26 cellular contexts compared by ENCODE assay signal in the genomic region with DNA sequence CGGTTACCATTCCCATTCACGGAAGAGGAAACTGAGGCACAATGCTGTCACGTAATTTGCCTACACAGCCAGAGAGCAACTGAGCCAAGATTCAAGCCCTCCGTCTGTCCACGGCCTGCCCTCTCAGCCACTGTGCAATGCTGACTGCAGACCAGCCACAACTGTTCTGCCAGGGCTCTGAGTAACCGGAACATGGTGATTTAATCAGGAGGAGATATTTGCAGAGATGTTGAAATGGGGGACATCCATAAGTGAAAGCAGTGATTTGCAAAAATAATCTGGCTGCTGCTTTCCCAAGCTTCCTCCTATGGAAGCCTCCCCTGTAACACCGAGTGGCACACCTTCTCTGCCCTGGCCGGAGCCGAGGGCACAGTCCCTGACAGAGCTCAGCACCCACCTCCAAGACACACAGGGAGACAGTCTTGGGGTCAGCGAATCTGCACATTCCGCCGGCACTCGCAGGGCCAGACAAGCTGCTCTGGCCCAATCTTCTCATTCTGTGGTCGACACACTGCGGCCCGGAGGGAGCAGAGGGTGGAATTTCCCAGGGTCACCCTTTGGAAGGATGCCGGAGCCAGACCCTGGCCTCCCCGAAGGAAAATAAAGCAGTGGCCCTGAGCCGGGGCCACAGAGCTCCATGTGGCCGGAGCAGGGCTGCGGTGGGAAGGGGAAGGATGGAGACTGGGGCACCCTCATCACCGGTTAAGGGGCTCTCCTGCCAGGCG.
DNase-seq lines count a peak whose midpoint lies in the region; ATAC-seq, FAIRE-seq and TF ChIP-seq lines count a peak whose summit lies in the region.
"Had no signal": no experiment of that assay in that cellular context is flagged by ENCODE, and none has a peak within 500 bp of the region (broad histone marks: within the 10 kb centered on the region; RNA-seq: fewer than 3 reads in every experiment).

No MANE protein-coding gene starts in this region.

- WGBS in liver = 81% methylated on average over 23 of the region's 23 CpGs
- 56% methylated on average over 16 of the region's 23 CpGs for WGBS in HepG2 (ENCODE audit: low lambda C conversion rate)

- H3K27ac ChIP-seq in liver (ENCODE audit: low read depth in 1 of 2, low read length in 2 of 2) = no peak overlapping the region
- H3K27ac ChIP-seq in HepG2 (ENCODE audit: extremely low read length, insufficient read depth, low read length) = no peak overlapping the region
- peak overlapping the region; percentile 5 for H3K27ac ChIP-seq in osteoblast (ENCODE audit: low read depth, low read length)
- H3K27ac ChIP-seq: A549, BLaER1, dorsolateral prefrontal cortex, heart left ventricle had no signal

- H3K4me3 Mint-ChIP-seq in stimulated activated naive CD8-positive, alpha-beta T cell treated with anti-CD3 and anti-CD28 coated beads, Interleukin-15, amount 100 ng/mL, for 72 hours = no peak overlapping the region
- H3K4me3 Mint-ChIP-seq: activated CD8-positive, alpha-beta T cell treated with anti-CD3 and anti-CD28 coated beads for 36 hours; activated naive CD8-positive, alpha-beta T cell treated with anti-CD3 and anti-CD28 coated beads for 36 hours had no signal

- H3K27me3 Mint-ChIP-seq in stimulated activated naive CD8-positive, alpha-beta T cell treated with anti-CD3 and anti-CD28 coated beads, Interleukin-15, amount 100 ng/mL, for 72 hours = peaks cover 76% of the 10 kb centered on the region

- TF ChIP-seq RAD21 in liver (IDR thresholded peaks at IDR 0.05) = no peak
- TF ChIP-seq RAD21 in HepG2 (CRISPR knock-in tag; IDR thresholded peaks at IDR 0.05) = no peak

- H3K36me3 ChIP-seq in liver (ENCODE audit: control insufficient read depth in 4 of 4, insufficient read depth in 3 of 4, low read depth in 1 of 4, low read length in 3 of 4) (no peaks in the 10 kb centered on the region), HepG2 (replicated peaks in 1 of 2; ENCODE audit: control insufficient read depth in 1 of 2, insufficient read depth in 2 of 2, low read length in 2 of 2) (no peaks in the 10 kb centered on the region), osteoblast (ENCODE audit: insufficient read depth, low read length) (no peaks in the 10 kb centered on the region)
- H3K36me3 ChIP-seq: BLaER1, heart left ventricle had no signal

- H3K79me2 ChIP-seq in HepG2 (ENCODE audit: insufficient read depth, low read length) (no peaks in the 10 kb centered on the region), osteoblast (ENCODE audit: insufficient read depth, low read length) (no peaks in the 10 kb centered on the region)

- POLR2A ChIA-PET in HepG2 (lab: Yijun Ruan, JAX) = no interaction called here

- H3K4me2 ChIP-seq in HepG2 (ENCODE audit: low read depth, low read length) (no peak overlapping the region), osteoblast (ENCODE audit: insufficient read depth, low read length) (peak overlapping the region; percentile 72)
- H3K4me2 ChIP-seq: A549, BLaER1 had no signal

- H3K27ac Mint-ChIP-seq in stimulated activated naive CD8-positive, alpha-beta T cell treated with anti-CD3 and anti-CD28 coated beads, Interleukin-15, amount 100 ng/mL, for 72 hours = no peak overlapping the region
- H3K27ac Mint-ChIP-seq: activated CD8-positive, alpha-beta T cell treated with anti-CD3 and anti-CD28 coated beads for 36 hours; activated naive CD8-positive, alpha-beta T cell treated with anti-CD3 and anti-CD28 coated beads for 36 hours; activated T-helper 2 cell treated with anti-CD3 and anti-CD28 coated beads, Interferon-gamma antibody, Interleukin-2, Interleukin-4, amounts not matched to agents 10 μg/mL and 5 μg/mL and 100 μg/mL, durations not matched to agents 14 hours and 24 hours and 36 hours had no signal

- H2AFZ ChIP-seq in HepG2 (ENCODE audit: low read length) (no peak overlapping the region), osteoblast (ENCODE audit: low read length) (peak overlapping the region; percentile 85)

- H4K20me1 ChIP-seq in HepG2 (ENCODE audit: insufficient read depth, low read length) (no peaks in the 10 kb centered on the region), osteoblast (ENCODE audit: insufficient read depth, low read length) (no peaks in the 10 kb centered on the region)
- H4K20me1 ChIP-seq: BLaER1 had no signal

- CTCF ChIA-PET in HepG2 (lab: Yijun Ruan, JAX; ENCODE audit: low intra/inter-chr PET ratio, low total read pairs) = no interaction called here

- no peak for TF ChIP-seq CTCF in liver (IDR thresholded peaks at IDR 0.05; ENCODE audit: low read depth, low read length, missing input control)
- no peak for TF ChIP-seq CTCF in HepG2 (CRISPR knock-in tag; IDR thresholded peaks at IDR 0.05)
- TF ChIP-seq CTCF in osteoblast (IDR thresholded peaks at IDR 0.05; ENCODE audit: extremely low read depth, low read depth, low read length) = no peak

- no peaks in the 10 kb centered on the region for H3K9me3 Mint-ChIP-seq in stimulated activated naive CD8-positive, alpha-beta T cell treated with anti-CD3 and anti-CD28 coated beads, Interleukin-15, amount 100 ng/mL, for 72 hours
- H3K9me3 Mint-ChIP-seq: activated CD8-positive, alpha-beta T cell treated with anti-CD3 and anti-CD28 coated beads for 36 hours; activated naive CD8-positive, alpha-beta T cell treated with anti-CD3 and anti-CD28 coated beads for 36 hours; activated T-helper 2 cell treated with anti-CD3 and anti-CD28 coated beads, Interferon-gamma antibody, Interleukin-2, Interleukin-4, amounts not matched to agents 10 μg/mL and 5 μg/mL and 100 μg/mL, durations not matched to agents 14 hours and 24 hours and 36 hours had no signal

- no peak for ATAC-seq in HepG2
- no peak for ATAC-seq in stimulated activated naive CD8-positive, alpha-beta T cell treated with anti-CD3 and anti-CD28 coated beads, Interleukin-15, amount 100 ng/mL, for 72 hours
- ATAC-seq: A549; activated CD8-positive, alpha-beta T cell treated with anti-CD3 and anti-CD28 coated beads for 36 hours had no signal

- no peak for DNase-seq in HepG2 (ENCODE audit: low spot score)
- peak; percentile 75 for DNase-seq in fibroblast of gingiva (ENCODE audit: low read depth)
- DNase-seq in osteoblast (ENCODE audit: insufficient read length, low spot score, missing footprints) = peak; percentile 87
- DNase-seq in DMS79 treated with DMSO at 0.1 percent for 48 hours (lab: John Stamatoyannopoulos, UW) = no peak
- DNase-seq in stimulated activated naive CD8-positive, alpha-beta T cell treated with anti-CD3 and anti-CD28 coated beads, Interleukin-15, amount 100 ng/mL, for 72 hours = no peak
- DNase-seq in GDM1 (lab: John Stamatoyannopoulos, UW) = no peak
- DNase-seq in NCI-H82 treated with DMSO at 0.1 percent for 48 hours (lab: John Stamatoyannopoulos, UW; ENCODE audit: unreplicated experiment) = no peak
- DNase-seq: activated CD4-positive, CD25-positive, alpha-beta regulatory T cell treated with anti-CD3 and anti-CD28 coated beads, Interleukin-2, amount 50 U/mL, for 72 hours; activated CD8-positive, alpha-beta T cell treated with anti-CD3 and anti-CD28 coated beads for 36 hours; activated naive CD8-positive, alpha-beta T cell treated with anti-CD3 and anti-CD28 coated beads for 36 hours; cerebellar nuclear complex; dorsolateral prefrontal cortex; GF-D8; heart left ventricle; kidney glomerular epithelial cell; NCI-H1694; OCI-M1; right cardiac atrium; stimulated activated CD4-positive, alpha-beta T cell treated with anti-CD3 and anti-CD28 coated beads, Interleukin-12 subunit alpha, Interleukin-12 subunit beta, amount 100 ng/mL, for 4 hours; stimulated activated CD4-positive, alpha-beta T cell treated with anti-CD3 and anti-CD28 coated beads, Interleukin-4, amount 100 ng/mL, for 1 hour; T-helper 2 cell had no signal

- no peak for TF ChIP-seq POLR2A in HepG2 (IDR thresholded peaks at IDR 0.05; ENCODE audit: insufficient read depth in 1 of 2, low read depth in 2 of 2, low read length in 2 of 2)

- intact Hi-C loops in HepG2 (cut with micrococcal nuclease; ENCODE audit: unreplicated experiment) = no loop called here

- no peak for FAIRE-seq in HepG2 (lab: Jason Lieb, UNC)
- FAIRE-seq: A549, GM18507 had no signal

- TF ChIP-seq EP300 in HepG2 (IDR thresholded peaks at IDR 0.05; ENCODE audit: low read depth in 2 of 2, low read length in 2 of 2) = no peak
- TF ChIP-seq EP300 in HepG2 (CRISPR knock-in tag; IDR thresholded peaks at IDR 0.05; ENCODE audit: borderline replicate concordance) = no peak

- H3K4me1 ChIP-seq in liver (ENCODE audit: control insufficient read depth in 4 of 4, insufficient read depth in 4 of 4, low read length in 3 of 4) = peaks cover 3 to 10% (median 9%) of the 10 kb centered on the region in 4 donors
- 0 out of 2 replicates have a peak, but pooled peaks cover 7% of the 10 kb centered on the region for H3K4me1 ChIP-seq in HepG2 (ENCODE audit: insufficient read depth, low read length)
- peaks cover 32% of the 10 kb centered on the region for H3K4me1 ChIP-seq in osteoblast (ENCODE audit: insufficient read depth, low read length)
- H3K4me1 ChIP-seq: heart left ventricle had no signal

- no peaks in the 10 kb centered on the region for H3K9me3 ChIP-seq in liver (ENCODE audit: control insufficient read depth in 4 of 4, low read length in 3 of 4)
- H3K9me3 ChIP-seq in HepG2 (ENCODE audit: low read length) = no peaks in the 10 kb centered on the region
- H3K9me3 ChIP-seq in osteoblast (ENCODE audit: low read depth, low read length) = no peaks in the 10 kb centered on the region
- H3K9me3 ChIP-seq: A549, BLaER1, heart left ventricle had no signal

- in situ Hi-C loops in HepG2 (cut with HindIII; ENCODE audit: extremely low pct_ligation_motif_present, low pct_unique_long_range_greater_than_20kb) = no loop called here

- H3K4me1 Mint-ChIP-seq in stimulated activated naive CD8-positive, alpha-beta T cell treated with anti-CD3 and anti-CD28 coated beads, Interleukin-15, amount 100 ng/mL, for 72 hours = peaks cover 9% of the 10 kb centered on the region

- peaks cover 0 to 2% (median 0%) of the 10 kb centered on the region in 4 donors for H3K27me3 ChIP-seq in liver (ENCODE audit: control insufficient read depth in 4 of 4, insufficient read depth in 4 of 4, low read length in 3 of 4)
- H3K27me3 ChIP-seq in HepG2 (ENCODE audit: control insufficient read depth in 1 of 2, insufficient read depth in 2 of 2, low read length in 2 of 2) = peaks cover 0 to 33% of the 10 kb centered on the region in 2 experiments; a peak in 3 of 5 replicates
- no peaks in the 10 kb centered on the region for H3K27me3 ChIP-seq in osteoblast (ENCODE audit: insufficient read depth, low read length)

- no peak overlapping the region for H3K4me3 ChIP-seq in liver (ENCODE audit: low read depth in 1 of 3, low read length in 3 of 3)
- no peak overlapping the region for H3K4me3 ChIP-seq in HepG2 (replicated peaks in 1 of 3; ENCODE audit: insufficient read depth in 1 of 3, low read depth in 2 of 3, low read length in 3 of 3)
- H3K4me3 ChIP-seq in osteoblast (ENCODE audit: insufficient read depth, low read length) = peak overlapping the region; percentile 58
- H3K4me3 ChIP-seq: A549, BLaER1, dorsolateral prefrontal cortex, heart left ventricle had no signal

- H3K9ac ChIP-seq in liver (ENCODE audit: low read depth in 1 of 2, low read length in 2 of 2) = no peak overlapping the region
- no peak overlapping the region for H3K9ac ChIP-seq in HepG2 (ENCODE audit: insufficient read depth, low read depth, low read length)
- H3K9ac ChIP-seq: BLaER1 had no signal

- no TSS peak for BruUV-seq in HepG2 (replicated peaks; lab: Mats Ljungman, UMichigan)

TF ChIP-seq in HepG2, 621 proteins besides CTCF, POLR2A, EP300 and RAD21 (continues in another document):
- no peak for TF ChIP-seq NAIF1 (CRISPR knock-in tag; IDR thresholded peaks at IDR 0.05; ENCODE audit: borderline replicate concordance)

Comparison
In these comparisons a context has a peak if more than half of its experiments do, and no peak if none do; other contexts are left out.
1. DNase-seq: peak in fibroblast of gingiva (single experiment) and osteoblast (single experiment); none in HepG2 (single experiment), DMS79 treated with DMSO at 0.1 percent for 48 hours (single experiment), stimulated activated naive CD8-positive, alpha-beta T cell treated with anti-CD3 and anti-CD28 coated beads, Interleukin-15, amount 100 ng/mL, for 72 hours (0 of 2), GDM1 (single experiment) and NCI-H82 treated with DMSO at 0.1 percent for 48 hours (single experiment).